ENCODE assay signal across 9 cellular contexts in the genomic region with DNA sequence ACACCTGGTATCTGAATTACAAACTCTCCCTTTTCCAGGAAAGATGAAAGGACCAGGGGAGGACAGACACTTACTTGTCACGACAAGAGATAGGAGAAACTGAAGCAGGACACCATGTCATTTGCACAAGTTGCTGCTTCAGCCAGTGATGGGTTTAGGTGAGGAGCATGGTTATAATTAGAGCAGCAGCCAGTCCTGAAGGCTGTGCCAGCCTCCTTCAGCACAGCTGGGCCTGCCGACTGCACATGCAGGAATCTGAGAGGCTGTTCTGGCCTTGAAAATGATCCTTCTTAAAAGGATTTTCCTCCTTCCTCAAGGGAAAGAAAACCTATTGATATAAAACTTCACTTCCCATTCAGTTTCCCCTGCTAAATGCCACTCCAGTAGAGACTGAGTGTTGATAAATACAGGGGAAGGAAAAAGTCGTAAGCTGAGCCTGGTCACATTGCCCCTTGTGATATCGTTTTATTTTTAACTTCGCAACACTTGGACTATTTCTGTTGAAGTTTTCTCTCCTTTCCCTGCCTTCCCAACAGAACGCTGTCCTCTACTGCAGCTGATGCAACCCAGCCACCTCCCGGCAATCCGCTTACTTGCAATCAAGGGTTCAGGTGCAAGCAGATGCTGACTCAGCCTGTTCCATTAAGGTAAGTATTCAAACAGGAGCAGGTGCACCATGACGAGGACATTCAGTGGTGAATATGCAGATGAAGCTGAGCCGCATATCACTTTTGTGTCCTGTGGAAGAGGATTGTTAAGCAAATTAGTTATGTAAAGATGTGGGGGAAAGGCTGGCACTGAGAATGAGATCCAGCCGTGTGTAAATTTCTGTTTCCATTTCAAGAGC. TPM values are rescaled to one million over a fixed set of nuclear protein-coding genes. Genes with fewer than 3 reads are reported as not detected.
DNase-seq lines count a peak whose midpoint lies in the region; ATAC-seq, FAIRE-seq and TF ChIP-seq lines count a peak whose summit lies in the region.
"Had no signal": no experiment of that assay in that cellular context is flagged by ENCODE, and none has a peak within 500 bp of the region (broad histone marks: within the 10 kb centered on the region; RNA-seq: fewer than 3 reads in every experiment).

A gene with protein sequence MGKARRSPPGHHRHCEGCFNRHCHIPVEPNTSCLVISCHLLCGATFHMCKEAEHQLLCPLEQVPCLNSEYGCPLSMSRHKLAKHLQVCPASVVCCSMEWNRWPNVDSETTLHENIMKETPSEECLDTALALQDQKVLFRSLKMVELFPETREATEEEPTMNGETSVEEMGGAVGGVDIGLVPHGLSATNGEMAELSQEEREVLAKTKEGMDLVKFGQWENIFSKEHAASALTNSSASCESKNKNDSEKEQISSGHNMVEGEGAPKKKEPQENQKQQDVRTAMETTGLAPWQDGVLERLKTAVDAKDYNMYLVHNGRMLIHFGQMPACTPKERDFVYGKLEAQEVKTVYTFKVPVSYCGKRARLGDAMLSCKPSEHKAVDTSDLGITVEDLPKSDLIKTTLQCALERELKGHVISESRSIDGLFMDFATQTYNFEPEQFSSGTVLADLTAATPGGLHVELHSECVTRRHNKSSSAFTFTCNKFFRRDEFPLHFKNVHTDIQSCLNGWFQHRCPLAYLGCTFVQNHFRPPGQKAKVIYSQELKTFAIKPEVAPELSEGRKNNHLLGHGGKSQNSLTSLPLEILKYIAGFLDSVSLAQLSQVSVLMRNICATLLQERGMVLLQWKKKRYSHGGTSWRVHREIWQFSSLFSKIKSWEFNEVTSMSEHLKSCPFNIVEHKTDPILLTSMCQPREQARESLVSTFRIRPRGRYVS (plus strand): TSS at position 524 of the 847 bp plus-strand sequence. CDS start 27,197 bp downstream, outside the sequence.

- no peaks in the 10 kb centered on the region for H3K27me3 Mint-ChIP-seq in endothelial cell (ENCODE audit: unreplicated experiment)

- no peak for FAIRE-seq in pancreas (lab: Jason Lieb, UNC)

- H3K4me3 ChIP-seq in pancreas, result no peak within 1 kb of the TSS

- ATAC-seq in GM19468 (IDR thresholded peaks at IDR 0.05; ENCODE audit: extremely low read depth, unreplicated experiment), result peak; percentile 68
- peak; percentile 67 to 86 (median 78) for ATAC-seq in pancreas

- no peaks in the 10 kb centered on the region for H3K27me3 ChIP-seq in pancreas

- H3K36me3 Mint-ChIP-seq in endothelial cell (ENCODE audit: low read depth, unreplicated experiment), result no peaks in the 10 kb centered on the region

- 42 to 55% methylated on average over 11 of the region's 11 CpGs for WGBS in pancreas, 2 donors

- H3K9me3 ChIP-seq in pancreas, result no peaks in the 10 kb centered on the region

- no peaks in the 10 kb centered on the region for H3K4me1 ChIP-seq in pancreas

- H3K4me3 Mint-ChIP-seq in endothelial cell (ENCODE audit: unreplicated experiment), result peak within 1 kb of the TSS; percentile 50

- H3K4me1 Mint-ChIP-seq in endothelial cell (ENCODE audit: unreplicated experiment), result peaks cover 4% of the 10 kb centered on the region

- peak; percentile 90 for DNase-seq in NCI-H146 treated with DMSO at 0.1 percent for 48 hours (lab: John Stamatoyannopoulos, UW; ENCODE audit: unreplicated experiment)
- peak; percentile 13 for DNase-seq in endothelial cell (ENCODE audit: low spot score)
- DNase-seq in pancreas, result peak in 4 of 6 donors; percentile 3 to 40 (median 23)
- DNase-seq in cerebellar nuclear complex (lab: John Stamatoyannopoulos, UW), result no peak
- DNase-seq in HuH-7.5 (ENCODE audit: low spot score), result no peak
- no peak for DNase-seq in HK-2 (ENCODE audit: unreplicated experiment)
- DNase-seq in GM19238 (ENCODE audit: insufficient read length, low spot score), result no peak

- no peak for TF ChIP-seq CTCF in endothelial cell (IDR thresholded peaks at IDR 0.05; ENCODE audit: unreplicated experiment)
- no peak for TF ChIP-seq CTCF in pancreas (IDR thresholded peaks at IDR 0.05)

- H3K36me3 ChIP-seq in pancreas, result no peaks in the 10 kb centered on the region

- no peak within 1 kb of the TSS for H3K27ac Mint-ChIP-seq in endothelial cell (ENCODE audit: unreplicated experiment)

- H3K27ac ChIP-seq in pancreas, result no peak within 1 kb of the TSS

- intact Hi-C loops in pancreas (cut with DNase I), result no loop called here

- H3K9me3 Mint-ChIP-seq in endothelial cell (ENCODE audit: unreplicated experiment), result no peaks in the 10 kb centered on the region

RNA-seq across cellular contexts. Expression of the gene that starts here (rescaled TPM):
- total RNA-seq in endothelial cell (ENCODE audit: unreplicated experiment), result not detected
- under 1 TPM in 1 of 6 donors, not detected in 5; 0.12 TPM for total RNA-seq in pancreas
- not detected for polyA plus RNA-seq in pancreas
- total RNA-seq: LHCN-M2 had no signal

Comparison
In these comparisons a context has a peak if more than half of its experiments do, and no peak if none do; other contexts are left out.
1. Peak in DNase-seq in endothelial cell; RNA of the gene not detected or under 1 TPM.
2. Peak in DNase-seq and ATAC-seq in pancreas; RNA of the gene not detected or under 1 TPM.